Comparison of ENCODE assay signal across 18 cellular contexts in genomic region chr6:108363113-108363512, GRCh38.
"Had no signal": no experiment of that assay in that cellular context is flagged by ENCODE, and none has a peak within 500 bp of the region (broad histone marks: within the 10 kb centered on the region; RNA-seq: fewer than 3 reads in every experiment).

No MANE protein-coding gene starts in this region.

- DNase-seq: effector memory CD8-positive, alpha-beta T cell; gastrocnemius medialis; heart right ventricle; immature natural killer cell; left ventricle myocardium superior; mucosa of descending colon; naive thymus-derived CD8-positive, alpha-beta T cell; sigmoid colon; stimulated activated CD4-positive, alpha-beta T cell treated with anti-CD3 and anti-CD28 coated beads, Interleukin-2, amount 100 ng/mL, for 24 hours; stimulated activated CD4-positive, alpha-beta T cell treated with anti-CD3 and anti-CD28 coated beads, Interleukin-4, amount 100 ng/mL, for 4 hours; stimulated activated naive B cell treated with anti-CD40 and anti-IgM and Interleukin-4, amounts not matched to agents 10 μg/mL and 1 μg/mL and 100 μg/mL, for 72 hours; stimulated activated naive CD8-positive, alpha-beta T cell treated with anti-CD3 and anti-CD28 coated beads, Interleukin-15, amount 100 ng/mL, for 72 hours; testis had no signal

- H3K4me1 ChIP-seq: esophagus muscularis mucosa, sigmoid colon, testis, tibial nerve had no signal

- H3K4me3 ChIP-seq: esophagus muscularis mucosa, heart right ventricle, mucosa of descending colon, sigmoid colon, skin epidermis, testis, tibial nerve had no signal

- ATAC-seq: effector memory CD8-positive, alpha-beta T cell; heart right ventricle; left ventricle myocardium superior; mucosa of descending colon; naive thymus-derived CD8-positive, alpha-beta T cell; stimulated activated naive CD8-positive, alpha-beta T cell treated with anti-CD3 and anti-CD28 coated beads, Interleukin-15, amount 100 ng/mL, for 72 hours had no signal

- H3K27me3 ChIP-seq: esophagus muscularis mucosa, gastrocnemius medialis, heart right ventricle, neutrophil, sigmoid colon, testis, tibial nerve had no signal

- H3K9me3 ChIP-seq: esophagus muscularis mucosa, gastrocnemius medialis, heart right ventricle, mucosa of descending colon, neutrophil, sigmoid colon, testis, tibial nerve had no signal

- H3K27ac ChIP-seq: epithelial cell of prostate, esophagus muscularis mucosa, heart right ventricle, neutrophil, sigmoid colon, testis, tibial nerve had no signal

- H3K36me3 ChIP-seq: gastrocnemius medialis, neutrophil, sigmoid colon had no signal
